In the genomic region with DNA sequence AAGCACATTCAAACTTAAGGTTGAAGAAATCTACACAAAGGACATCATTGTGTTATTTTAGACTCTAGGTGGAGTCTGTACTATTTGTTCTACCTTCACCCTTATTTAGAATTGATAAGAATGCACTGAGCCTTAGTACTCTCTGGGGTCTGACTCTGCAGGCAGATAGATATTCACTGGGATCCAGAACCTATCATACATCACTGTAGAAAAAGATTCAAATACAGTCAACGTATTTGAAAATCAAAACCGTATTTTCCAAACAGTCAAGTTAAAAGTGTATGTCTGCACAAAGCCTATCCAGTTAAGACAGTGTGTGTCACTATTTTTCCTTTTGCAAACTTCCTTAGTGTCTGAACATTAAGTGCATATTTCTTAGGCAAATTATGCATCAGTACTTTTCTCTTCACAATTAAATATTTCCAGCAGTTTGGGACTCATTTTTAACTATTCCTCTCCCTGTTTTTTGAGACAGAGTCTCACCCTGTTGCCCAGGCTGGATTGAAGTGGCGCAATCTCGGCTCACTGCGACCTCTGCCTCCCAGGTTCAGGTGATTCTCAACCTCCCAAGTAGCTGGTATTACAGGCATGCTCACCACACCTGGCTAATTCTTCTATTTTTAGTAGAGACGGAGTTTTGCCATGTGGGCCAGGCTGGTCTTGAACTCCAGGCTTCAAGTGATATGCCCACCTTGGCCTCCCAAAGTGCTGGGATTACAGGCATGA, we compare ENCODE assay signal across 21 cellular contexts. TPM values are rescaled to one million over a fixed set of nuclear protein-coding genes. Genes with fewer than 3 reads are reported as not detected.
DNase-seq lines count a peak whose midpoint lies in the region; ATAC-seq and TF ChIP-seq lines count a peak whose summit lies in the region.
"Had no signal": no experiment of that assay in that cellular context is flagged by ENCODE, and none has a peak within 500 bp of the region (broad histone marks: within the 10 kb centered on the region; RNA-seq: fewer than 3 reads in every experiment).

No MANE protein-coding gene starts in this region.

- no peaks in the 10 kb centered on the region for H3K9me3 ChIP-seq in RWPE2 (ENCODE audit: severe bottlenecking)
- no peaks in the 10 kb centered on the region for H3K9me3 ChIP-seq in body of pancreas

- no peak for TF ChIP-seq POLR2A in body of pancreas (IDR thresholded peaks at IDR 0.05)

- POLR2A ChIA-PET in GM10248 (lab: Yijun Ruan, JAX) = no interaction called here

- H3K27ac ChIP-seq in RWPE2 (ENCODE audit: poor library complexity, severe bottlenecking) = peak overlapping the region; percentile 96
- H3K27ac ChIP-seq in body of pancreas = peak overlapping the region in 2 of 4 donors; percentile 22 to 26

- H3K27ac Mint-ChIP-seq in activated naive CD4-positive, alpha-beta T cell treated with anti-CD3 and anti-CD28 coated beads, Interleukin-2, amount 50 U/mL, for 24 hours = peak overlapping the region; percentile 18
- H3K27ac Mint-ChIP-seq in stimulated activated naive B cell treated with anti-CD40 and anti-IgM and Interleukin-4, amounts not matched to agents 10 μg/mL and 1 μg/mL and 100 μg/mL, for 72 hours = peak overlapping the region; percentile 32

- H3K4me1 ChIP-seq in RWPE2 (ENCODE audit: insufficient read depth, poor library complexity, severe bottlenecking) = peaks cover 49% of the 10 kb centered on the region
- H3K4me1 ChIP-seq in body of pancreas = peaks cover 16% of the 10 kb centered on the region

- no peak overlapping the region for H3K4me3 ChIP-seq in RWPE2 (ENCODE audit: severe bottlenecking)
- H3K4me3 ChIP-seq in body of pancreas = no peak overlapping the region
- H3K4me3 ChIP-seq: BLaER1 treated with 17β-estradiol and CSF1 and Interleukin-3, amounts not matched to agents 10 nM and 100 nM; K562 had no signal

- peaks cover 9% of the 10 kb centered on the region for H3K36me3 Mint-ChIP-seq in activated naive CD4-positive, alpha-beta T cell treated with anti-CD3 and anti-CD28 coated beads, Interleukin-2, amount 50 U/mL, for 24 hours
- peaks cover 21 to 35% of the 10 kb centered on the region in 2 donors for H3K36me3 Mint-ChIP-seq in stimulated activated naive B cell treated with anti-CD40 and anti-IgM and Interleukin-4, amounts not matched to agents 10 μg/mL and 1 μg/mL and 100 μg/mL, for 72 hours

- no peaks in the 10 kb centered on the region for H3K27me3 ChIP-seq in RWPE2 (ENCODE audit: insufficient read depth, poor library complexity, severe bottlenecking)
- no peaks in the 10 kb centered on the region for H3K27me3 ChIP-seq in body of pancreas
- H3K27me3 ChIP-seq: BLaER1 treated with 17β-estradiol and CSF1 and Interleukin-3, amounts not matched to agents 10 nM and 100 nM had no signal

- intact Hi-C loops in body of pancreas (cut with DNase I) = no loop called here

- TF ChIP-seq CTCF in RWPE2 (IDR thresholded peaks at IDR 0.05; ENCODE audit: poor library complexity, severe bottlenecking) = no peak
- no peak for TF ChIP-seq CTCF in body of pancreas (IDR thresholded peaks at IDR 0.05)
- no peak for TF ChIP-seq CTCF in GM10248 (IDR thresholded peaks at IDR 0.05; ENCODE audit: control extremely low read depth, extremely low read depth, low read depth, missing control alignments)

- no peaks in the 10 kb centered on the region for H3K9me3 Mint-ChIP-seq in activated naive CD4-positive, alpha-beta T cell treated with anti-CD3 and anti-CD28 coated beads, Interleukin-2, amount 50 U/mL, for 24 hours
- peaks cover 0 to 4% of the 10 kb centered on the region in 2 donors for H3K9me3 Mint-ChIP-seq in stimulated activated naive B cell treated with anti-CD40 and anti-IgM and Interleukin-4, amounts not matched to agents 10 μg/mL and 1 μg/mL and 100 μg/mL, for 72 hours

- no peak for ATAC-seq in RWPE2 (ENCODE audit: low read depth)
- peak; percentile 91 for ATAC-seq in left lobe of liver
- ATAC-seq in stimulated activated naive B cell treated with anti-CD40 and anti-IgM and Interleukin-4, amounts not matched to agents 10 μg/mL and 1 μg/mL and 100 μg/mL, for 72 hours (replicated peaks) = no peak
- ATAC-seq in body of pancreas = no peak
- ATAC-seq: K562, Panc1, SK-N-SH treated with all-trans-retinoic acid at 6 μM for 48 hours had no signal

- H3K36me3 ChIP-seq in RWPE2 (ENCODE audit: low read depth) = peaks cover 58% of the 10 kb centered on the region
- H3K36me3 ChIP-seq in body of pancreas (replicated peaks in 1 of 2; ENCODE audit: insufficient read depth in 1 of 2, low read depth in 2 of 2) = no peaks in the 10 kb centered on the region

- no peaks in the 10 kb centered on the region for H3K27me3 Mint-ChIP-seq in activated naive CD4-positive, alpha-beta T cell treated with anti-CD3 and anti-CD28 coated beads, Interleukin-2, amount 50 U/mL, for 24 hours
- H3K27me3 Mint-ChIP-seq in stimulated activated naive B cell treated with anti-CD40 and anti-IgM and Interleukin-4, amounts not matched to agents 10 μg/mL and 1 μg/mL and 100 μg/mL, for 72 hours = no peaks in the 10 kb centered on the region

- H3K4me1 Mint-ChIP-seq in activated naive CD4-positive, alpha-beta T cell treated with anti-CD3 and anti-CD28 coated beads, Interleukin-2, amount 50 U/mL, for 24 hours = peaks cover 41% of the 10 kb centered on the region
- H3K4me1 Mint-ChIP-seq in stimulated activated naive B cell treated with anti-CD40 and anti-IgM and Interleukin-4, amounts not matched to agents 10 μg/mL and 1 μg/mL and 100 μg/mL, for 72 hours = peaks cover 32 to 59% of the 10 kb centered on the region in 2 donors

- CTCF ChIA-PET in GM10248 (lab: Yijun Ruan, JAX) = interaction anchor here (1.3 to 3.0 kb wide), 2 partner anchors 30 to 47 kb away, joined by 3 to 11 read pairs; no protein-coding TSS in a partner anchor

- H3K4me3 Mint-ChIP-seq in activated naive CD4-positive, alpha-beta T cell treated with anti-CD3 and anti-CD28 coated beads, Interleukin-2, amount 50 U/mL, for 24 hours = no peak overlapping the region
- H3K4me3 Mint-ChIP-seq in stimulated activated naive B cell treated with anti-CD40 and anti-IgM and Interleukin-4, amounts not matched to agents 10 μg/mL and 1 μg/mL and 100 μg/mL, for 72 hours = no peak overlapping the region

- 47 to 55% methylated on average over 6 of the region's 6 CpGs for WGBS in body of pancreas, 2 donors

- DNase-seq in activated naive CD4-positive, alpha-beta T cell treated with Interleukin-2 at 50 U/mL for 16 hours = no peak
- DNase-seq in RWPE2 (ENCODE audit: low spot score) = no peak
- no peak for DNase-seq in left lobe of liver (ENCODE audit: low spot score)
- no peak for DNase-seq in stimulated activated naive B cell treated with anti-CD40 and anti-IgM and Interleukin-4, amounts not matched to agents 10 μg/mL and 1 μg/mL and 100 μg/mL, for 72 hours
- DNase-seq in epidermal melanocyte (ENCODE audit: insufficient read length, low spot score) = no peak
- no peak for DNase-seq in body of pancreas
- DNase-seq in GM10248 (ENCODE audit: extremely low spot score) = no peak
- DNase-seq: 8988T, DMS 273 treated with DMSO at 0.1 percent for 48 hours, NCI-H1092, NCI-H187, NCI-H446 treated with DMSO at 0.1 percent for 48 hours, NCI-H774, SHP77 had no signal

RNA-seq across cellular contexts. Expression of a gene that starts 22.3 kb away (rescaled TPM):
- total RNA-seq in left lobe of liver = 7.2 TPM
- 10 to 100 TPM in 1 of 2 donors, 1 to 10 TPM in 1; 3.6 to 13.2 TPM for total RNA-seq in body of pancreas

RNA-seq across cellular contexts. Expression of a gene that starts 29.3 kb away (rescaled TPM):
- total RNA-seq in left lobe of liver = not detected
- not detected for total RNA-seq in body of pancreas
- total RNA-seq: Daoy, HT1080, K562 had no signal
